12 cellular contexts compared by ENCODE assay signal in genomic region chr16:27108826-27109665, GRCh38. TPM values are rescaled to one million over a fixed set of nuclear protein-coding genes. Genes with fewer than 3 reads are reported as not detected.
A peak's percentile ranks its signal among the peaks of the same experiment; 100 is the strongest.
DNase-seq lines count a peak whose midpoint lies in the region; ATAC-seq and TF ChIP-seq lines count a peak whose summit lies in the region.
"Had no signal": no experiment of that assay in that cellular context is flagged by ENCODE, and none has a peak within 500 bp of the region (broad histone marks: within the 10 kb centered on the region; RNA-seq: fewer than 3 reads in every experiment).

No MANE protein-coding gene starts in this region.

- peak overlapping the region; percentile 49 for H4K8ac ChIP-seq in mesenchymal stem cell (ENCODE audit: low read length)

- H3K4ac ChIP-seq in mesenchymal stem cell (ENCODE audit: low read depth in 1 of 2, low read length in 2 of 2), result no peak overlapping the region

- DNase-seq in heart right ventricle (no peak), right atrium auricular region (ENCODE audit: low spot score) (no peak), mesenchymal stem cell (no peak), uterus (no peak)
- DNase-seq in activated naive CD8-positive, alpha-beta T cell treated with anti-CD3 and anti-CD28 coated beads for 36 hours, result no peak
- DNase-seq in activated CD4-positive, alpha-beta T cell treated with anti-CD3 and anti-CD28 coated beads for 4 hours, result no peak
- DNase-seq: NCI-H446 treated with DMSO at 0.1 percent for 48 hours had no signal

- TF ChIP-seq POLR2A in uterus (IDR thresholded peaks at IDR 0.05), result no peak

- no peak for ATAC-seq in heart right ventricle
- ATAC-seq in HG03196 (IDR thresholded peaks at IDR 0.05; ENCODE audit: unreplicated experiment), result no peak
- ATAC-seq in HG03442 (IDR thresholded peaks at IDR 0.05; ENCODE audit: unreplicated experiment), result no peak

- no peak overlapping the region for H3K27ac Mint-ChIP-seq in activated naive CD8-positive, alpha-beta T cell treated with anti-CD3 and anti-CD28 coated beads for 36 hours

- H3K36me3 ChIP-seq in heart right ventricle (no peaks in the 10 kb centered on the region), right atrium auricular region (no peaks in the 10 kb centered on the region), mesenchymal stem cell (ENCODE audit: control insufficient read depth in 1 of 2, insufficient read depth in 2 of 2, low read depth in 1 of 2, low read length in 2 of 2) (no peaks in the 10 kb centered on the region), uterus (no peaks in the 10 kb centered on the region)

- H3K4me3 ChIP-seq in heart right ventricle (peak overlapping the region in 9 of 10 donors; percentile 16 to 45 (median 32)), right atrium auricular region (peak overlapping the region in 1 of 2 donors; percentile 41), mesenchymal stem cell (ENCODE audit: insufficient read depth in 1 of 2, low read depth in 1 of 2, low read length in 2 of 2) (peak overlapping the region; percentile 14 to 70), uterus (peak overlapping the region in 1 of 2 donors; percentile 32)

- intact Hi-C loops in heart right ventricle (cut with DNase I) (loop anchor here in 6 of 10 donors (5.0 to 10.0 kb wide), 4 partner anchors 1272 to 1834 kb away; no protein-coding TSS in a partner anchor), uterus (cut with DNase I; ENCODE audit: low total_unique reads) (no loop called here)

- peak overlapping the region; percentile 46 for H2AFZ ChIP-seq in mesenchymal stem cell (ENCODE audit: low read depth, low read length)

- peaks cover 3% of the 10 kb centered on the region for H3K4me1 Mint-ChIP-seq in activated naive CD8-positive, alpha-beta T cell treated with anti-CD3 and anti-CD28 coated beads for 36 hours

- no peak overlapping the region for H2AK5ac ChIP-seq in mesenchymal stem cell (ENCODE audit: low read length, severe bottlenecking)

- H3K9me3 ChIP-seq in heart right ventricle (no peaks in the 10 kb centered on the region), right atrium auricular region (no peaks in the 10 kb centered on the region), mesenchymal stem cell (ENCODE audit: control insufficient read depth, low read length) (peaks cover under 1% of the 10 kb centered on the region), uterus (no peaks in the 10 kb centered on the region)

- H3K27me3 ChIP-seq in heart right ventricle (peaks cover 0 to 43% (median 11%) of the 10 kb centered on the region in 7 donors), right atrium auricular region (no peaks in the 10 kb centered on the region), mesenchymal stem cell (ENCODE audit: control insufficient read depth in 1 of 2, insufficient read depth in 1 of 2, low read length in 2 of 2) (peaks cover 5 to 16% of the 10 kb centered on the region in 2 experiments), uterus (no peaks in the 10 kb centered on the region)

- H3K27ac ChIP-seq in heart right ventricle (peak overlapping the region in 6 of 10 donors; percentile 21 to 71 (median 45)), right atrium auricular region (no peak overlapping the region), mesenchymal stem cell (ENCODE audit: low read length, poor library complexity, severe bottlenecking) (no peak overlapping the region), uterus (peak overlapping the region; percentile 41 to 50)

- no peaks in the 10 kb centered on the region for H3K79me1 ChIP-seq in mesenchymal stem cell (replicated peaks; ENCODE audit: low read length, poor library complexity, severe bottlenecking)

- no peak overlapping the region for H4K91ac ChIP-seq in mesenchymal stem cell (ENCODE audit: low read length)

- no peak overlapping the region for H2BK12ac ChIP-seq in mesenchymal stem cell (ENCODE audit: low read length in 2 of 2)

- H2BK120ac ChIP-seq in mesenchymal stem cell (ENCODE audit: low read depth, low read length), result peak overlapping the region; percentile 34

- H3K9me3 Mint-ChIP-seq in activated naive CD8-positive, alpha-beta T cell treated with anti-CD3 and anti-CD28 coated beads for 36 hours, result no peaks in the 10 kb centered on the region

- H3K4me3 Mint-ChIP-seq in activated naive CD8-positive, alpha-beta T cell treated with anti-CD3 and anti-CD28 coated beads for 36 hours, result peak overlapping the region; percentile 74

- peaks cover 9% of the 10 kb centered on the region for H3K27me3 Mint-ChIP-seq in activated naive CD8-positive, alpha-beta T cell treated with anti-CD3 and anti-CD28 coated beads for 36 hours

- no peak overlapping the region for H3K14ac ChIP-seq in mesenchymal stem cell (ENCODE audit: low read length in 2 of 2)

- TF ChIP-seq CTCF in heart right ventricle (IDR thresholded peaks at IDR 0.05) (no peak), right atrium auricular region (IDR thresholded peaks at IDR 0.05) (no peak), uterus (IDR thresholded peaks at IDR 0.05) (no peak)

- H2BK5ac ChIP-seq in mesenchymal stem cell (ENCODE audit: low read depth, low read length, poor library complexity, severe bottlenecking), result no peak overlapping the region

- H3K18ac ChIP-seq in mesenchymal stem cell (ENCODE audit: low read depth in 1 of 2, low read length in 2 of 2), result no peak overlapping the region

- H3K23ac ChIP-seq in mesenchymal stem cell (ENCODE audit: low read length in 2 of 2), result no peak overlapping the region

- H3K9ac ChIP-seq in mesenchymal stem cell (ENCODE audit: low read length), result peak overlapping the region; percentile 79

- peak overlapping the region; percentile 78 for H3K4me2 ChIP-seq in mesenchymal stem cell (ENCODE audit: low read length, poor library complexity, severe bottlenecking)

- H2BK15ac ChIP-seq in mesenchymal stem cell (ENCODE audit: low read depth, poor library complexity, severe bottlenecking), result no peak overlapping the region

- H3K4me1 ChIP-seq in heart right ventricle (peaks cover 0 to 12% (median 8%) of the 10 kb centered on the region in 9 donors), right atrium auricular region (peaks cover 0 to 12% of the 10 kb centered on the region in 2 donors), mesenchymal stem cell (ENCODE audit: control insufficient read depth, insufficient read depth, low read depth, low read length) (peaks cover 5% of the 10 kb centered on the region), uterus (no peaks in the 10 kb centered on the region)

- no peaks in the 10 kb centered on the region for H3K36me3 Mint-ChIP-seq in activated naive CD8-positive, alpha-beta T cell treated with anti-CD3 and anti-CD28 coated beads for 36 hours

- WGBS in heart right ventricle, 2 donors, result 65 to 76% methylated on average over 17 of the region's 17 CpGs
- WGBS in mesenchymal stem cell, result 67% methylated on average over 17 of the region's 17 CpGs

RNA-seq across cellular contexts. Expression of gene C16orf82, which starts 42.3 kb away (rescaled TPM):
- total RNA-seq in heart right ventricle (not detected), right atrium auricular region (not detected), uterus (not detected)
- not detected for polyA plus RNA-seq in heart right ventricle
- total RNA-seq in activated naive CD8-positive, alpha-beta T cell treated with anti-CD3 and anti-CD28 coated beads for 36 hours, result not detected
- polyA plus RNA-seq in mesenchymal stem cell (2013, experiment 1 of 2), result not detected
- not detected for polyA plus RNA-seq in mesenchymal stem cell (2013, experiment 2 of 2)
- total RNA-seq: activated CD8-positive, alpha-beta memory T cell treated with anti-CD3 and anti-CD28 coated beads for 36 hours; omental fat pad; subcutaneous adipose tissue had no signal

Comparison
In these comparisons a context has a peak if more than half of its experiments do, and no peak if none do; other contexts are left out.
1. H3K27ac ChIP-seq: peak in heart right ventricle (6 of 10) and uterus (2 of 2); none in right atrium auricular region (0 of 2) and mesenchymal stem cell (single experiment).